8 cellular contexts compared by ENCODE assay signal in genomic region chr16:69179255-69180010, GRCh38. TPM values are rescaled to one million over a fixed set of nuclear protein-coding genes. Genes with fewer than 3 reads are reported as not detected.
DNase-seq lines count a peak whose midpoint lies in the region; ATAC-seq and TF ChIP-seq lines count a peak whose summit lies in the region.

No MANE protein-coding gene starts in this region.

- no peaks in the 10 kb centered on the region for H3K36me3 Mint-ChIP-seq in osteocyte (ENCODE audit: unreplicated experiment)

- in situ Hi-C loops in ACHN (cut with HindIII; ENCODE audit: low pct_ligation_motif_present, low pct_unique_long_range_greater_than_20kb, low sequenced_read_pairs) = no loop called here

- no peaks in the 10 kb centered on the region for H3K27me3 Mint-ChIP-seq in osteocyte (ENCODE audit: unreplicated experiment)

- TF ChIP-seq CTCF in osteocyte (IDR thresholded peaks at IDR 0.05) = no peak

- H3K27ac Mint-ChIP-seq in osteocyte (ENCODE audit: unreplicated experiment) = peak overlapping the region; percentile 69

- peak; percentile 11 for DNase-seq in CD1c-positive myeloid dendritic cell (ENCODE audit: extremely low spot score)
- DNase-seq in NCI-H446 treated with DMSO at 0.1 percent for 48 hours (lab: John Stamatoyannopoulos, UW) = peak; percentile 82
- DNase-seq in osteocyte (ENCODE audit: extremely low spot score, unreplicated experiment) = no peak
- DNase-seq in activated CD4-positive, CD25-positive, alpha-beta regulatory T cell treated with anti-CD3 and anti-CD28 coated beads, Interleukin-2, amount 50 U/mL, for 72 hours = no peak
- DNase-seq in ACHN = no peak
- no peak for DNase-seq in NCI-H128 (lab: John Stamatoyannopoulos, UW; ENCODE audit: unreplicated experiment)

- H3K9me3 Mint-ChIP-seq in osteocyte (ENCODE audit: unreplicated experiment) = no peaks in the 10 kb centered on the region

- peaks cover 24% of the 10 kb centered on the region for H3K4me1 Mint-ChIP-seq in osteocyte (ENCODE audit: unreplicated experiment)

- H3K4me3 Mint-ChIP-seq in osteocyte (ENCODE audit: unreplicated experiment) = no peak overlapping the region

- peak; percentile 70 for ATAC-seq in esophagus mucosa
- no peak for ATAC-seq in HG03025 (IDR thresholded peaks at IDR 0.05; ENCODE audit: low FRiP score, unreplicated experiment)

RNA-seq across cellular contexts. Expression of gene SNTB2, which starts 7.5 kb away (rescaled TPM):
- 25.2 TPM for total RNA-seq in esophagus mucosa
- total RNA-seq in osteocyte = 39.6 and 45.6 TPM in 2 replicates

RNA-seq across cellular contexts. Expression of gene UTP4, which starts 47.0 kb away (rescaled TPM):
- total RNA-seq in esophagus mucosa (30.2 TPM), osteocyte (41.6 and 41.8 TPM in 2 replicates)

RNA-seq across cellular contexts. Expression of gene CHTF8, which starts 47.0 kb away (rescaled TPM):
- total RNA-seq in esophagus mucosa (89.6 TPM), osteocyte (88.0 and 91.7 TPM in 2 replicates)

Comparison
In these comparisons a context has a peak if more than half of its experiments do, and no peak if none do; other contexts are left out.
1. DNase-seq: peak in CD1c-positive myeloid dendritic cell (single experiment) and NCI-H446 treated with DMSO at 0.1 percent for 48 hours (single experiment); none in osteocyte (single experiment), activated CD4-positive, CD25-positive, alpha-beta regulatory T cell treated with anti-CD3 and anti-CD28 coated beads, Interleukin-2, amount 50 U/mL, for 72 hours (single experiment), ACHN (single experiment) and NCI-H128 (single experiment).